ENCODE assay signal across 1 cellular context in genomic region chr6:138104618-138105213, GRCh38.
TF ChIP-seq lines count a peak whose summit lies in the region.

No MANE protein-coding gene starts in this region.

TF ChIP-seq in K562, 482 proteins besides CTCF, POLR2A, EP300 and RAD21:
- TF ChIP-seq, protein P1, sequence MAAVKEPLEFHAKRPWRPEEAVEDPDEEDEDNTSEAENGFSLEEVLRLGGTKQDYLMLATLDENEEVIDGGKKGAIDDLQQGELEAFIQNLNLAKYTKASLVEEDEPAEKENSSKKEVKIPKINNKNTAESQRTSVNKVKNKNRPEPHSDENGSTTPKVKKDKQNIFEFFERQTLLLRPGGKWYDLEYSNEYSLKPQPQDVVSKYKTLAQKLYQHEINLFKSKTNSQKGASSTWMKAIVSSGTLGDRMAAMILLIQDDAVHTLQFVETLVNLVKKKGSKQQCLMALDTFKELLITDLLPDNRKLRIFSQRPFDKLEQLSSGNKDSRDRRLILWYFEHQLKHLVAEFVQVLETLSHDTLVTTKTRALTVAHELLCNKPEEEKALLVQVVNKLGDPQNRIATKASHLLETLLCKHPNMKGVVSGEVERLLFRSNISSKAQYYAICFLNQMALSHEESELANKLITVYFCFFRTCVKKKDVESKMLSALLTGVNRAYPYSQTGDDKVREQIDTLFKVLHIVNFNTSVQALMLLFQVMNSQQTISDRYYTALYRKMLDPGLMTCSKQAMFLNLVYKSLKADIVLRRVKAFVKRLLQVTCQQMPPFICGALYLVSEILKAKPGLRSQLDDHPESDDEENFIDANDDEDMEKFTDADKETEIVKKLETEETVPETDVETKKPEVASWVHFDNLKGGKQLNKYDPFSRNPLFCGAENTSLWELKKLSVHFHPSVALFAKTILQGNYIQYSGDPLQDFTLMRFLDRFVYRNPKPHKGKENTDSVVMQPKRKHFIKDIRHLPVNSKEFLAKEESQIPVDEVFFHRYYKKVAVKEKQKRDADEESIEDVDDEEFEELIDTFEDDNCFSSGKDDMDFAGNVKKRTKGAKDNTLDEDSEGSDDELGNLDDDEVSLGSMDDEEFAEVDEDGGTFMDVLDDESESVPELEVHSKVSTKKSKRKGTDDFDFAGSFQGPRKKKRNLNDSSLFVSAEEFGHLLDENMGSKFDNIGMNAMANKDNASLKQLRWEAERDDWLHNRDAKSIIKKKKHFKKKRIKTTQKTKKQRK (IDR thresholded peaks at IDR 0.05; ENCODE audit: borderline replicate concordance, low read depth, low read length), result no peak
- TF ChIP-seq CBX2 (IDR thresholded peaks at IDR 0.05; ENCODE audit: insufficient read depth, low read length, poor library complexity, severe bottlenecking) (peak; percentile 59), TAF1 (IDR thresholded peaks at IDR 0.05; ENCODE audit: control insufficient read depth, extremely low read depth, insufficient read depth, low read length, severe bottlenecking) (no peak), CBX8 (IDR thresholded peaks at IDR 0.05; ENCODE audit: borderline replicate concordance, extremely low read depth, low read depth, low read length, poor library complexity, severe bottlenecking) (peak; percentile 42)
